ENCODE assay signal across 1 cellular context in the genomic region with DNA sequence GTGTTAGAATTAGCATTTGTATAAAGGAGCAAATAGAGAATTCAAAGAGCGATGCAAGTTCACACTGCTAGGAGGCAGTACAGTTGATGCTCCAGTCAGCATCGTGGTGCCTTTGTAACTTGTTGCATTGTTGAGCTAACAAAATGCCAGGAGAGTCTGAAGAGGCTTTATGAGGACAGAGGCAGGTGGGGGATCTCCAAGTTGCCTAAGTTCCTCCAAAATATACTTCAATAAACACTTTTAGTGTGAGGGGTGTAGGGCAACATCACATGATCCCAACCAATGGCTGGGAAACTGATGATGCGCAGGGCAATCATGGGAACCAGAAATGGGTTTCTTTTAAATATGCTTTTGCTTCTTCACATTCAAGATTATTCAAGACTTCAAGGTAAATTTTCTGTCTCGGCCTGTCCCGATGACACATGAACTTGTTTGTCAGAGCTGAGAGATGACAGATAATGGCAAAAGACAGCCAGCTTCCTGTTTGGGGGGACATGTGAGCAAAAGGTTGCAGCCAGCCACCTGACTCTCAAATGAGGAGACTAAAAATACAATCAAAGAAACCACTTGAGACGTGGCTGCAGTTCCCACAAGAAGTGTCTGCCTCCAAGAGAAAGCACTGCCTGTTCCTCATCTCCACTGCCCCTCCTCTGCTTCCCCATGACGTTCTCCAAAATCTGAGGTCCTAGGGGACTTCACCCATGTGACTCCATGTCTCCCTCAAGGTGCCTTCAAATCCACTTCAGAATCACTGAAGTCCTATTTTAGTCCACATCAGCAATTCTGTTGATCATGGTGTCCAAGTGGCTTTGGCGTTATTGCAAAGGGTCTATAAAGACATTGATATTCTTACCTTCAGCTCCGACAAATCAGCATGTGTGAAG.
TF ChIP-seq lines count a peak whose summit lies in the region.

No MANE protein-coding gene starts in this region.

TF ChIP-seq in GM12878, 131 proteins besides CTCF, POLR2A, EP300 and RAD21 (continued from another document and continues in another):
- TF ChIP-seq CUX1 (IDR thresholded peaks at IDR 0.05; ENCODE audit: insufficient replicate concordance, low read depth, low read length), result peak; percentile 84
- peak; percentile 76; the same call in 1 of the 2 replicates for TF ChIP-seq POLR2AphosphoS5 (IDR thresholded peaks at IDR 0.05; ENCODE audit: low read length)
- TF ChIP-seq RCOR1 (conservative IDR thresholded peaks at IDR 0.05; ENCODE audit: low read depth, low read length), result peak; percentile 13; the same call in 1 of the 2 replicates
- TF ChIP-seq RBBP5 (conservative IDR thresholded peaks at IDR 0.05), result no peak
- 0 out of 2 replicates have a peak, but pooled peaks have one; percentile 38 for TF ChIP-seq SMAD5 (IDR thresholded peaks at IDR 0.05; ENCODE audit: low read depth)
- no peak for TF ChIP-seq NRF1 (conservative IDR thresholded peaks at IDR 0.05; ENCODE audit: low read depth, low read length)
- peak; percentile 65; the same call in 1 of the 2 replicates for TF ChIP-seq MLLT1 (IDR thresholded peaks at IDR 0.05)
- TF ChIP-seq IRF5 (IDR thresholded peaks at IDR 0.05; ENCODE audit: borderline replicate concordance), result no peak
- 0 out of 2 replicates have a peak, but pooled peaks have one; percentile 54 for TF ChIP-seq IRF4 (IDR thresholded peaks at IDR 0.05; ENCODE audit: low read depth, low read length)
- TF ChIP-seq HDGF (IDR thresholded peaks at IDR 0.05), result peak; percentile 92
- peak; percentile 23 for TF ChIP-seq RELA (IDR thresholded peaks at IDR 0.05; ENCODE audit: borderline replicate concordance, partially characterized antibody)
- TF ChIP-seq REST (IDR thresholded peaks at IDR 0.05; ENCODE audit: low read depth, low read length), result no peak
- TF ChIP-seq SMC3 (IDR thresholded peaks at IDR 0.05; ENCODE audit: borderline replicate concordance, low read length), result peak; percentile 25; the same call in 1 of the 2 replicates
- TF ChIP-seq MEF2B (IDR thresholded peaks at IDR 0.05; ENCODE audit: partially characterized antibody, poor library complexity, severe bottlenecking), result peak; percentile 96
- TF ChIP-seq ATF7 (IDR thresholded peaks at IDR 0.05; ENCODE audit: low read depth), result peak; percentile 91
- TF ChIP-seq NFYA (IDR thresholded peaks at IDR 0.05; ENCODE audit: borderline replicate concordance, low read depth, low read length), result no peak
- TF ChIP-seq PML (IDR thresholded peaks at IDR 0.05; ENCODE audit: low read length), result peak; percentile 38; the same call in 1 of the 2 replicates
- TF ChIP-seq HSF1 (IDR thresholded peaks at IDR 0.05; ENCODE audit: low read depth, low read length), result no peak
- peak; percentile 86 for TF ChIP-seq GATAD2B (conservative IDR thresholded peaks at IDR 0.05; ENCODE audit: low read depth)
- 0 out of 2 replicates have a peak, but pooled peaks have one; percentile 11 for TF ChIP-seq ATF3 (IDR thresholded peaks at IDR 0.05; ENCODE audit: borderline replicate concordance, extremely low read depth, low read depth, low read length)
- peak; percentile 86 for TF ChIP-seq MTA2 (IDR thresholded peaks at IDR 0.05; ENCODE audit: low read depth)
- no peak for TF ChIP-seq ZNF274 (IDR thresholded peaks at IDR 0.05; ENCODE audit: insufficient read depth, insufficient read length)
- TF ChIP-seq MEF2A (IDR thresholded peaks at IDR 0.05; ENCODE audit: insufficient read depth, low read depth, low read length), result peak; percentile 84; the same call in 1 of the 2 replicates
- TF ChIP-seq, protein P1, sequence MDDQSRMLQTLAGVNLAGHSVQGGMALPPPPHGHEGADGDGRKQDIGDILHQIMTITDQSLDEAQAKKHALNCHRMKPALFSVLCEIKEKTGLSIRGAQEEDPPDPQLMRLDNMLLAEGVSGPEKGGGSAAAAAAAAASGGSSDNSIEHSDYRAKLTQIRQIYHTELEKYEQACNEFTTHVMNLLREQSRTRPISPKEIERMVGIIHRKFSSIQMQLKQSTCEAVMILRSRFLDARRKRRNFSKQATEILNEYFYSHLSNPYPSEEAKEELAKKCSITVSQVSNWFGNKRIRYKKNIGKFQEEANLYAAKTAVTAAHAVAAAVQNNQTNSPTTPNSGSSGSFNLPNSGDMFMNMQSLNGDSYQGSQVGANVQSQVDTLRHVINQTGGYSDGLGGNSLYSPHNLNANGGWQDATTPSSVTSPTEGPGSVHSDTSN (IDR thresholded peaks at IDR 0.05; ENCODE audit: insufficient replicate concordance, low read depth, low read length), result peak; percentile 68
- TF ChIP-seq TBL1XR1 (IDR thresholded peaks at IDR 0.05; ENCODE audit: low read depth, low read length), result peak; percentile 42; the same call in 1 of the 2 replicates
- TF ChIP-seq BHLHE40 (IDR thresholded peaks at IDR 0.05; ENCODE audit: borderline replicate concordance in 1 of 2, low read depth in 2 of 2, low read length in 1 of 2), result peak; percentile 83 to 84
- TF ChIP-seq, protein P2, sequence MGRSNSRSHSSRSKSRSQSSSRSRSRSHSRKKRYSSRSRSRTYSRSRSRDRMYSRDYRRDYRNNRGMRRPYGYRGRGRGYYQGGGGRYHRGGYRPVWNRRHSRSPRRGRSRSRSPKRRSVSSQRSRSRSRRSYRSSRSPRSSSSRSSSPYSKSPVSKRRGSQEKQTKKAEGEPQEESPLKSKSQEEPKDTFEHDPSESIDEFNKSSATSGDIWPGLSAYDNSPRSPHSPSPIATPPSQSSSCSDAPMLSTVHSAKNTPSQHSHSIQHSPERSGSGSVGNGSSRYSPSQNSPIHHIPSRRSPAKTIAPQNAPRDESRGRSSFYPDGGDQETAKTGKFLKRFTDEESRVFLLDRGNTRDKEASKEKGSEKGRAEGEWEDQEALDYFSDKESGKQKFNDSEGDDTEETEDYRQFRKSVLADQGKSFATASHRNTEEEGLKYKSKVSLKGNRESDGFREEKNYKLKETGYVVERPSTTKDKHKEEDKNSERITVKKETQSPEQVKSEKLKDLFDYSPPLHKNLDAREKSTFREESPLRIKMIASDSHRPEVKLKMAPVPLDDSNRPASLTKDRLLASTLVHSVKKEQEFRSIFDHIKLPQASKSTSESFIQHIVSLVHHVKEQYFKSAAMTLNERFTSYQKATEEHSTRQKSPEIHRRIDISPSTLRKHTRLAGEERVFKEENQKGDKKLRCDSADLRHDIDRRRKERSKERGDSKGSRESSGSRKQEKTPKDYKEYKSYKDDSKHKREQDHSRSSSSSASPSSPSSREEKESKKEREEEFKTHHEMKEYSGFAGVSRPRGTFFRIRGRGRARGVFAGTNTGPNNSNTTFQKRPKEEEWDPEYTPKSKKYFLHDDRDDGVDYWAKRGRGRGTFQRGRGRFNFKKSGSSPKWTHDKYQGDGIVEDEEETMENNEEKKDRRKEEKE (IDR thresholded peaks at IDR 0.05), result no peak
- TF ChIP-seq TAF1 (IDR thresholded peaks at IDR 0.05; ENCODE audit: borderline replicate concordance, low read depth, low read length), result peak; percentile 44; the same call in 1 of the 2 replicates
- TF ChIP-seq, protein P3, sequence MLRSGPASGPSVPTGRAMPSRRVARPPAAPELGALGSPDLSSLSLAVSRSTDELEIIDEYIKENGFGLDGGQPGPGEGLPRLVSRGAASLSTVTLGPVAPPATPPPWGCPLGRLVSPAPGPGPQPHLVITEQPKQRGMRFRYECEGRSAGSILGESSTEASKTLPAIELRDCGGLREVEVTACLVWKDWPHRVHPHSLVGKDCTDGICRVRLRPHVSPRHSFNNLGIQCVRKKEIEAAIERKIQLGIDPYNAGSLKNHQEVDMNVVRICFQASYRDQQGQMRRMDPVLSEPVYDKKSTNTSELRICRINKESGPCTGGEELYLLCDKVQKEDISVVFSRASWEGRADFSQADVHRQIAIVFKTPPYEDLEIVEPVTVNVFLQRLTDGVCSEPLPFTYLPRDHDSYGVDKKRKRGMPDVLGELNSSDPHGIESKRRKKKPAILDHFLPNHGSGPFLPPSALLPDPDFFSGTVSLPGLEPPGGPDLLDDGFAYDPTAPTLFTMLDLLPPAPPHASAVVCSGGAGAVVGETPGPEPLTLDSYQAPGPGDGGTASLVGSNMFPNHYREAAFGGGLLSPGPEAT (IDR thresholded peaks at IDR 0.05; ENCODE audit: low read depth), result peak; percentile 89; the same call in 1 of the 2 replicates
